8 cellular contexts compared by ENCODE assay signal in genomic region chr13:34156841-34157365, GRCh38.
DNase-seq lines count a peak whose midpoint lies in the region; ATAC-seq and TF ChIP-seq lines count a peak whose summit lies in the region.
"Had no signal": no experiment of that assay in that cellular context is flagged by ENCODE, and none has a peak within 500 bp of the region (broad histone marks: within the 10 kb centered on the region; RNA-seq: fewer than 3 reads in every experiment).

No MANE protein-coding gene starts in this region.

- no peaks in the 10 kb centered on the region for H3K9me3 ChIP-seq in HUES6 (ENCODE audit: control insufficient read depth, insufficient read depth, low read depth, low read length)

- DNase-seq in GM10266 (ENCODE audit: extremely low spot score) (peak; percentile 50), SIG-M5 treated with dmso at 0.1 percent for 504 hours (lab: John Stamatoyannopoulos, UW; ENCODE audit: unreplicated experiment) (peak; percentile 76), MCF 10A (ENCODE audit: unreplicated experiment) (peak; percentile 95), left lobe of liver (ENCODE audit: low spot score) (no peak)
- peak; percentile 1 for DNase-seq in stimulated activated CD8-positive, alpha-beta memory T cell treated with anti-CD3 and anti-CD28 coated beads, Interleukin-4, amount 100 ng/mL, for 24 hours (ENCODE audit: low read depth)

- peak overlapping the region; percentile 31; the same call in 1 of the 2 replicates for H3K4me3 ChIP-seq in HUES6 (ENCODE audit: low read depth, low read length)

- H3K36me3 ChIP-seq in HUES6 (ENCODE audit: control insufficient read depth, insufficient read depth, low read length): no peaks in the 10 kb centered on the region

- TF ChIP-seq CTCF in GM10266 (IDR thresholded peaks at IDR 0.05; ENCODE audit: control insufficient read depth, insufficient read depth, low read depth, missing control alignments): no peak
- TF ChIP-seq CTCF in MCF 10A (IDR thresholded peaks at IDR 0.05; ENCODE audit: unreplicated experiment): no peak

- no TSS peak for BruUV-seq in MCF 10A (replicated peaks; lab: Mats Ljungman, UMichigan)

- H3K4me1 ChIP-seq in HUES6 (ENCODE audit: control insufficient read depth, insufficient read depth, low read length): peaks cover 28% of the 10 kb centered on the region

- H3K36me3 Mint-ChIP-seq in MCF 10A (ENCODE audit: insufficient read depth, unreplicated experiment): no peaks in the 10 kb centered on the region

- peak overlapping the region; percentile 18; the same call in 1 of the 2 replicates for H3K27ac ChIP-seq in HUES6 (ENCODE audit: low read depth, low read length)

- POLR2A ChIA-PET in MCF 10A (lab: Yijun Ruan, JAX): interaction anchor here (0.6 to 1.7 kb wide), 12 partner anchors 8 to 1907 kb away, joined by 3 to 7 read pairs (median 4); no protein-coding TSS in a partner anchor

- H3K9ac ChIP-seq in HUES6 (ENCODE audit: low read length): peak overlapping the region; percentile 53

- intact Hi-C loops in MCF 10A (cut with micrococcal nuclease): no loop called here

- no peaks in the 10 kb centered on the region for H3K27me3 ChIP-seq in HUES6 (ENCODE audit: control insufficient read depth, insufficient read depth, low read length)

- ATAC-seq in GM21737 (IDR thresholded peaks at IDR 0.05; ENCODE audit: unreplicated experiment) (peak; percentile 99), left lobe of liver (peak; percentile 25)

- H3K27ac Mint-ChIP-seq in MCF 10A (ENCODE audit: low read depth, unreplicated experiment): peak overlapping the region; percentile 88
- H3K27ac Mint-ChIP-seq: dendritic cell treated with granulocyte-macrophage colony-stimulating factor and Interleukin-4, amounts not matched to agents 40 ng/mL and 50 ng/mL, for 4 days had no signal

- H3K4me3 Mint-ChIP-seq in MCF 10A (ENCODE audit: unreplicated experiment): peak overlapping the region; percentile 58
- H3K4me3 Mint-ChIP-seq: dendritic cell treated with granulocyte-macrophage colony-stimulating factor and Interleukin-4, amounts not matched to agents 40 ng/mL and 50 ng/mL, for 4 days had no signal

- peaks cover 32% of the 10 kb centered on the region for H3K4me1 Mint-ChIP-seq in MCF 10A (ENCODE audit: insufficient read depth, unreplicated experiment)

- H3K9me3 Mint-ChIP-seq in MCF 10A (ENCODE audit: unreplicated experiment): no peaks in the 10 kb centered on the region

- no peaks in the 10 kb centered on the region for H3K27me3 Mint-ChIP-seq in MCF 10A (ENCODE audit: insufficient read depth, unreplicated experiment)

- CTCF ChIA-PET in MCF 10A (lab: Yijun Ruan, JAX): interaction anchor here (0.6 to 1.2 kb wide), 2 partner anchors 224 to 305 kb away, joined by 3 to 4 read pairs; no protein-coding TSS in a partner anchor
